ENCODE assay signal across 8 cellular contexts in the genomic region with DNA sequence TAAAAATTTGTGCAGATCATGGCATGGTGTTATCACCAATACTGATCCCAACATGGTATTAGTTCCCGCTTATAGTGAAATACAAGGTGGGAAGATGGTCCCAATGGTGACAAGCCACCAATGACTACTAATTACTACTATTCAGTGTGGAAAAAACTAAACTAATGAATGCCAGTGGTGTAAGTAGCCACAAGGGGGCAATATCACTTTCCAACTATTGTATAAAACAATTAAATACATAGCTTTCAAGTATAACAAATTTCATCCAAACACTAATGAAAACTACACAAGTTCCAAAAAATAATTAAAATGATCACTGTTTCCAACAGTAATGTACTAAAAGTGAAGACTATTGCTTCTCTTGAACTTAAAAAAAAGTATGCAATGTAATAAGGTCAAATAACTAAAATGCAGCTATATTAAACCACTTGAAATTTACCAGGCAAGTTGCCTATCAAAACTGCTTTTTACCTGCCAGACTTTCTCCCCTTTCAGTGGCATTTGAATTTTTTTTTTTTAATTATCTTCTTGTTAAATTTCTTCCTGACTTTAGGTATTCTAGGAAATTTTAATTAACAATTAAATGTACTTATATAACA. TPM values are rescaled to one million over a fixed set of nuclear protein-coding genes. Genes with fewer than 3 reads are reported as not detected.
A peak's percentile ranks its signal among the peaks of the same experiment; 100 is the strongest.
DNase-seq lines count a peak whose midpoint lies in the region; ATAC-seq, FAIRE-seq and TF ChIP-seq lines count a peak whose summit lies in the region.

No MANE protein-coding gene starts in this region.

- H3K27ac ChIP-seq in GM12878 (ENCODE audit: control insufficient read depth, insufficient read depth) = no peak overlapping the region

- no peaks in the 10 kb centered on the region for H3K79me2 ChIP-seq in GM12878 (ENCODE audit: control insufficient read depth, insufficient read depth, low read length)

- FAIRE-seq in GM12878 (lab: Jason Lieb, UNC) = peak; percentile 82

- no TSS peak for BruUV-seq in GM12878 (replicated peaks; lab: Mats Ljungman, UMichigan)

- intact Hi-C loops in GM12878 (cut with micrococcal nuclease; ENCODE audit: unreplicated experiment) = loop anchor here (1.0 to 10.0 kb wide), 2 partner anchors 120 to 177 kb away; no protein-coding TSS in a partner anchor

- H3K36me3 ChIP-seq in GM12878 (ENCODE audit: control insufficient read depth in 2 of 2, insufficient read depth in 2 of 2, low read length in 1 of 2) = no peaks in the 10 kb centered on the region; a peak in 1 of 4 replicates

- no peak overlapping the region for H3K4me3 ChIP-seq in AG04449 (ENCODE audit: low read depth, low read length)
- no peak overlapping the region for H3K4me3 ChIP-seq in GM12875 (ENCODE audit: low read depth, low read length)
- H3K4me3 ChIP-seq in GM12878 = no peak overlapping the region

- WGBS in GM12878 (ENCODE audit: insufficient coverage, insufficient replicate concordance, low lambda C conversion rate, missing lambda C conversion rate) = 43% methylated on average over 1 of the region's 1 CpG

- peak; percentile 23; the same call in 2 of the 3 replicates for ATAC-seq in GM12878
- no peak for ATAC-seq in HG03354 (IDR thresholded peaks at IDR 0.05; ENCODE audit: poor library complexity, severe bottlenecking, unreplicated experiment)
- ATAC-seq in GM21526 (IDR thresholded peaks at IDR 0.05; ENCODE audit: low FRiP score, unreplicated experiment) = no peak

- no peak overlapping the region for H3K9ac ChIP-seq in GM12878 (ENCODE audit: control insufficient read depth, insufficient read depth, low read length)

- H3K9me3 ChIP-seq in GM12878 (replicated peaks; ENCODE audit: control insufficient read depth, insufficient read depth, low read length) = no peaks in the 10 kb centered on the region

- H4K20me1 ChIP-seq in GM12878 (ENCODE audit: control insufficient read depth, insufficient read depth) = no peaks in the 10 kb centered on the region

- in situ Hi-C loops in GM12878 (cut with MboI) = no loop called here

- CTCF ChIA-PET in AG04449 (lab: Yijun Ruan, JAX) (interaction anchor here (0.6 to 6.1 kb wide), 48 partner anchors 10 to 338 kb away, joined by 3 to 270 read pairs (median 5); partner anchors contain the start of genes NUMB and RIOX1), GM12878 (lab: Yijun Ruan, JAX) (interaction anchor here (0.7 to 3.6 kb wide), 47 partner anchors 9 to 418 kb away, joined by 3 to 252 read pairs (median 6); partner anchors contain the start of genes ACOT2 and NUMB)

- RAD21 ChIA-PET in GM12878 (lab: Charles Lee; ENCODE audit: unreplicated experiment) = interaction anchor here (0.5 to 12.0 kb wide), 43 partner anchors 8 to 818 kb away, joined by 3 to 591 read pairs (median 4); partner anchors contain the start of genes ACOT2, NUMB and PAPLN

- no peak overlapping the region for H2AFZ ChIP-seq in GM12878 (ENCODE audit: control insufficient read depth, low read depth, low read length)

- POLR2A ChIA-PET in AG04449 (lab: Yijun Ruan, JAX) (interaction anchor here (0.5 kb wide), 1 partner anchor 178 kb away, joined by 3 read pairs; no protein-coding TSS in a partner anchor), GM12878 (lab: Charles Lee) (interaction anchor here (0.6 to 2.7 kb wide), 17 partner anchors 8 to 213 kb away, joined by 3 to 23 read pairs (median 4); partner anchors contain the start of gene NUMB)

- peaks cover 23% of the 10 kb centered on the region for H3K4me1 ChIP-seq in GM12878 (ENCODE audit: control insufficient read depth, insufficient read depth, low read length)

- no peak overlapping the region for H3K4me2 ChIP-seq in GM12878 (ENCODE audit: control insufficient read depth, insufficient read depth)

- no peak for TF ChIP-seq POLR2A in GM12878 (IDR thresholded peaks at IDR 0.05; ENCODE audit: low read depth, low read length)

- TF ChIP-seq CTCF in AG04449 (IDR thresholded peaks at IDR 0.05; ENCODE audit: insufficient read depth, low read length, missing control alignments) = peak; percentile 43
- peak; percentile 41; the same call in 1 of the 2 replicates for TF ChIP-seq CTCF in GM12875 (IDR thresholded peaks at IDR 0.05; ENCODE audit: borderline replicate concordance, insufficient read depth, low read depth, low read length)
- TF ChIP-seq CTCF in GM12878 (IDR thresholded peaks at IDR 0.05 in 2 of 3, conservative IDR thresholded peaks at IDR 0.05 in 1 of 3; ENCODE audit: control insufficient read depth in 2 of 3, extremely low read depth in 1 of 3, insufficient read depth in 1 of 3, low read depth in 3 of 3, low read length in 3 of 3) = peak; percentile 55 to 75 (median 58); a peak in 5 of 6 replicates

- SMC1A ChIA-PET in GM12878 (lab: Charles Lee; ENCODE audit: uncharacterized antibody, unreplicated experiment) = interaction anchor here (0.5 to 3.7 kb wide), 44 partner anchors 8 to 338 kb away, joined by 3 to 311 read pairs (median 6); partner anchors contain the start of gene NUMB

- peak; percentile 64 for TF ChIP-seq RAD21 in GM12878 (IDR thresholded peaks at IDR 0.05; ENCODE audit: insufficient read depth, low read depth, low read length)

- no peak for TF ChIP-seq EP300 in GM12878 (IDR thresholded peaks at IDR 0.05; ENCODE audit: borderline replicate concordance in 1 of 2, control insufficient read depth in 1 of 2, low read depth in 2 of 2, low read length in 2 of 2)

- no peak for DNase-seq in AG04449 (ENCODE audit: low read depth, low spot score)
- peak; percentile 28 for DNase-seq in NCI-H345 (lab: John Stamatoyannopoulos, UW)
- no peak for DNase-seq in GM12878 (ENCODE audit: low read depth, low spot score)
- peak; percentile 39 for DNase-seq in kidney glomerular epithelial cell (lab: John Stamatoyannopoulos, UW)
- no peak for DNase-seq in activated CD4-positive, CD25-positive, alpha-beta regulatory T cell (lab: John Stamatoyannopoulos, UW)

- no peaks in the 10 kb centered on the region for H3K27me3 ChIP-seq in GM12878 (replicated peaks in 1 of 2; ENCODE audit: control insufficient read depth in 2 of 2, insufficient read depth in 2 of 2, low read length in 1 of 2)

TF ChIP-seq in GM12878, 131 proteins besides CTCF, POLR2A, EP300 and RAD21:
- TF ChIP-seq ZNF207 (IDR thresholded peaks at IDR 0.05; ENCODE audit: borderline replicate concordance) (no peak), KDM1A (IDR thresholded peaks at IDR 0.05; ENCODE audit: borderline replicate concordance) (no peak), SKIL (IDR thresholded peaks at IDR 0.05; ENCODE audit: low read depth, poor library complexity, severe bottlenecking) (peak; percentile 29), ZNF384 (IDR thresholded peaks at IDR 0.05; ENCODE audit: borderline replicate concordance, low read depth, low read length) (no peak), MEF2A (IDR thresholded peaks at IDR 0.05; ENCODE audit: insufficient read depth, low read depth, low read length) (no peak), SRF (IDR thresholded peaks at IDR 0.05; ENCODE audit: low read depth in 2 of 2, low read length in 2 of 2) (no peak), SMC3 (IDR thresholded peaks at IDR 0.05; ENCODE audit: borderline replicate concordance, low read length) (peak; percentile 70; the same call in 1 of the 2 replicates), SUZ12 (IDR thresholded peaks at IDR 0.05; ENCODE audit: unreplicated experiment) (no peak), ZNF24 (IDR thresholded peaks at IDR 0.05) (0 out of 2 replicates have a peak, but pooled peaks have one; percentile 12), IKZF1 (conservative IDR thresholded peaks at IDR 0.05) (no peak), SMARCA5 (IDR thresholded peaks at IDR 0.05) (0 out of 2 replicates have a peak, but pooled peaks have one; percentile 46), SMAD5 (IDR thresholded peaks at IDR 0.05; ENCODE audit: low read depth) (no peak), MTA2 (IDR thresholded peaks at IDR 0.05; ENCODE audit: low read depth) (peak; percentile 51), CHD4 (IDR thresholded peaks at IDR 0.05) (no peak)

RNA-seq across cellular contexts. Expression of gene PAPLN, which starts 58.0 kb away (rescaled TPM):
- total RNA-seq in GM12878 (2013; cell fraction: nucleolus; rRNA removed) = 83.0 and 91.1 TPM in 2 replicates
- total RNA-seq in GM12878 (2014; rRNA removed) (9.9 and 10.7 TPM in 2 replicates), GM12878 (2014; rRNA removed; fragmentation: Illumina TruSeq; extraction: Trizol) (6.4 and 7.1 TPM in 2 replicates), GM12878 (2021) (11.4 and 15.6 TPM in 2 replicates)
- polyA plus RNA-seq in GM12878 (2011; ENCODE audit: low read depth) = 6.3 TPM
- polyA plus RNA-seq in GM12878 (2011; rRNA removed) (18.9 and 23.5 TPM in 2 replicates), GM12878 (2014; fragmentation: Illumina TruSeq; extraction: Trizol) (7.7 and 11.8 TPM in 2 replicates), GM12878 (2014; fragmentation: Nextera tagmentation; extraction: Ambion mirVana) (1 to 10 TPM; 1.8 to 2.6 TPM), GM12878 (2014; rRNA removed) (15.7 and 19.8 TPM in 2 replicates), GM12878 (2016; fragmentation: Nextera tagmentation; extraction: Ambion mirVana) (1 to 10 TPM; 3.8 to 7.0 TPM)
- polyA plus RNA-seq in GM12878 (2011; cell fraction: cytosol; rRNA removed) = 13.4 and 15.6 TPM in 2 replicates
- 121 and 135 TPM in 2 replicates for polyA plus RNA-seq in GM12878 (2011; cell fraction: nucleus; rRNA removed)
- polyA plus RNA-seq in GM12878 (2012) = 5.7 and 13.3 TPM in 2 replicates
- polyA minus RNA-seq in GM12878 (2011; rRNA and poly(A)+ RNA removed) = 9.6 and 21.2 TPM in 2 replicates
- polyA minus RNA-seq in GM12878 (2011; cell fraction: cytosol; rRNA and poly(A)+ RNA removed) = 4.7 and 7.6 TPM in 2 replicates
- polyA minus RNA-seq in GM12878 (2011; cell fraction: nucleus; rRNA and poly(A)+ RNA removed) = 34.9 and 47.5 TPM in 2 replicates

Comparison
In these comparisons a context has a peak if more than half of its experiments do, and no peak if none do; other contexts are left out.
1. DNase-seq: peak in NCI-H345 (single experiment) and kidney glomerular epithelial cell (single experiment); none in AG04449 (single experiment), GM12878 (single experiment) and activated CD4-positive, CD25-positive, alpha-beta regulatory T cell (0 of 4).
2. Peak in every context shown above with its lines, with median percentiles within 50 percentile points of each other: CTCF ChIP-seq.